ENCODE assay signal across 16 cellular contexts in the genomic region with DNA sequence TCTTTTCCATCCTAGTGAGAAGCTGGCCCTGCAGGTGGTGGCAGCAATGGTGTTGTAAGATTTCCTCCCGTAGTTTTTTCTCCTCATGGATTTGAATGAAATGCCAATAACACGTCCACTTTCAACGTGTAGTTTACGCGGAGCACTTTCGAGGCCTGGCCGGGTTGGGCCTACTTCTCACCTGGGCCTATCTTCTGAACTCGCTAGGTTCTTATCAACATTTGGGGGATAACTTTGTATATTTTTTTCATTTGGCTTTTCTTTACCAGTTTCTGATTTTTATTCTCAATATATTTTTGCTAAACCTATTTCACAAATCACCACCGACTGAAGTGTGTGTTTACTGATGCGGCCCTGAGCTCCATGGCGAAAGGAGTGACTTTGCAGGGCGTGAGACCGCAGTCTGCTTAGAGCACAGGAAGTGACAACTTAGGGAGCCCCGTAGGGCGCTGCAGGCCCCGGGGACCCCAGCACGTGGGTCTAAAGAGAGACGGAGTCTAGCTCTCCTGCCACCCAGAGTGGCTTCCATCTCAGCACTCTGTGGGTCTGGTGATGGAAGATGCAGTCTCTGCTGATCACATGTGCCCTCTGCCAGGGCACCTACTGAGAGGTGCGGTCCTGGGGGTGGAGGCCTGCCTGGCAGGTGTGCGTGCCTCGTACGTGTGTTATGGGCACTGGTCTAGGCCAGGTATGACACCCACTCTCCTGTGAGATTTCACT. TPM values are rescaled to one million over a fixed set of nuclear protein-coding genes. Genes with fewer than 3 reads are reported as not detected.
DNase-seq lines count a peak whose midpoint lies in the region; ATAC-seq and TF ChIP-seq lines count a peak whose summit lies in the region.
"Had no signal": no experiment of that assay in that cellular context is flagged by ENCODE, and none has a peak within 500 bp of the region (broad histone marks: within the 10 kb centered on the region; RNA-seq: fewer than 3 reads in every experiment).

No MANE protein-coding gene starts in this region.

- H3K9me3 ChIP-seq in RWPE2 (ENCODE audit: severe bottlenecking): no peaks in the 10 kb centered on the region
- H3K9me3 ChIP-seq in endodermal cell (ENCODE audit: control insufficient read depth, low read length): no peaks in the 10 kb centered on the region
- H3K9me3 ChIP-seq: BLaER1 treated with 17β-estradiol and CSF1 and Interleukin-3, amounts not matched to agents 10 nM and 100 nM had no signal

- no peaks in the 10 kb centered on the region for H3K4me1 Mint-ChIP-seq in activated CD4-positive, alpha-beta T cell treated with anti-CD3 and anti-CD28 coated beads for 36 hours
- H3K4me1 Mint-ChIP-seq in endodermal cell (no peaks in the 10 kb centered on the region), osteocyte (ENCODE audit: unreplicated experiment) (peaks cover 10% of the 10 kb centered on the region)

- WGBS in endodermal cell (ENCODE audit: insufficient coverage in 1 of 2, insufficient read length in 1 of 2), 2 experiments: 97 to 98% methylated on average over 15 to 22 of the region's 22 CpGs

- H3K27ac ChIP-seq in RWPE2 (ENCODE audit: poor library complexity, severe bottlenecking) (no peak overlapping the region), endodermal cell (ENCODE audit: low read depth, low read length) (no peak overlapping the region)
- H3K27ac ChIP-seq: 22Rv1; BLaER1 treated with 17β-estradiol and CSF1 and Interleukin-3, amounts not matched to agents 10 nM and 100 nM had no signal

- no peak overlapping the region for H3K9ac ChIP-seq in endodermal cell (ENCODE audit: extremely low read depth, low read length, poor library complexity, severe bottlenecking)

- H3K4me1 ChIP-seq in RWPE2 (ENCODE audit: insufficient read depth, poor library complexity, severe bottlenecking) (no peaks in the 10 kb centered on the region), endodermal cell (ENCODE audit: control insufficient read depth, insufficient read depth, low read length) (no peaks in the 10 kb centered on the region)

- CTCF ChIA-PET in activated CD4-positive, alpha-beta T cell treated with anti-CD3 and anti-CD28 coated beads for 36 hours (lab: Charles Lee): no interaction called here

- no peak for DNase-seq in activated CD4-positive, alpha-beta T cell treated with anti-CD3 and anti-CD28 coated beads for 36 hours
- no peak for DNase-seq in activated CD4-positive, alpha-beta T cell treated with anti-CD3 and anti-CD28 coated beads for 4 hours
- peak; percentile 26 for DNase-seq in RWPE2 (ENCODE audit: low spot score)
- no peak for DNase-seq in endodermal cell
- peak; percentile 75 for DNase-seq in osteocyte (ENCODE audit: extremely low spot score, unreplicated experiment)
- no peak for DNase-seq in dermis blood vessel endothelial cell
- DNase-seq in activated effector memory CD4-positive, alpha-beta T cell treated with anti-CD3 and anti-CD28 coated beads, Interleukin-2, amount 50 U/mL, for 16 hours: no peak
- DNase-seq: activated CD4-positive, alpha-beta memory T cell treated with anti-CD3 and anti-CD28 coated beads, Interleukin-2, amount 10 ng/mL, durations not matched to agents 7 days and 5 days; activated gamma-delta T cell treated with Interleukin-2 at 50 U/mL for 16 hours; NCI-H2081 treated with DMSO at 0.1 percent for 48 hours; NCI-H69 had no signal

- H3K9me3 Mint-ChIP-seq in activated CD4-positive, alpha-beta T cell treated with anti-CD3 and anti-CD28 coated beads for 36 hours (ENCODE audit: low read depth): no peaks in the 10 kb centered on the region
- H3K9me3 Mint-ChIP-seq in endodermal cell (no peaks in the 10 kb centered on the region), osteocyte (ENCODE audit: unreplicated experiment) (no peaks in the 10 kb centered on the region)
- H3K9me3 Mint-ChIP-seq: activated CD4-positive, alpha-beta memory T cell treated with anti-CD3 and anti-CD28 coated beads, Interleukin-2, amount 10 ng/mL, durations not matched to agents 7 days and 5 days; stimulated activated memory B cell treated with anti-CD40 and anti-IgM and Interleukin-4, amounts not matched to agents 10 μg/mL and 1 μg/mL and 100 μg/mL, for 72 hours had no signal

- H3K27me3 ChIP-seq in RWPE2 (ENCODE audit: insufficient read depth, poor library complexity, severe bottlenecking): no peaks in the 10 kb centered on the region
- H3K27me3 ChIP-seq in endodermal cell (ENCODE audit: control insufficient read depth, insufficient read depth, low read length, poor library complexity, severe bottlenecking): no peaks in the 10 kb centered on the region
- H3K27me3 ChIP-seq: BLaER1 treated with 17β-estradiol and CSF1 and Interleukin-3, amounts not matched to agents 10 nM and 100 nM had no signal

- peaks cover 95% of the 10 kb centered on the region for H3K36me3 ChIP-seq in RWPE2 (ENCODE audit: low read depth)
- peaks cover 76% of the 10 kb centered on the region for H3K36me3 ChIP-seq in endodermal cell (ENCODE audit: control insufficient read depth, insufficient read depth, low read length)

- no peak for ATAC-seq in activated CD4-positive, alpha-beta T cell treated with anti-CD3 and anti-CD28 coated beads for 36 hours
- ATAC-seq in RWPE2 (ENCODE audit: low read depth) (no peak), HG02759 (IDR thresholded peaks at IDR 0.05; ENCODE audit: unreplicated experiment) (no peak)
- ATAC-seq: left colon; stimulated activated memory B cell treated with anti-CD40 and anti-IgM and Interleukin-4, amounts not matched to agents 10 μg/mL and 1 μg/mL and 100 μg/mL, for 72 hours had no signal

- H3K4me3 Mint-ChIP-seq in activated CD4-positive, alpha-beta T cell treated with anti-CD3 and anti-CD28 coated beads for 36 hours: no peak overlapping the region
- no peak overlapping the region for H3K4me3 Mint-ChIP-seq in endodermal cell
- H3K4me3 Mint-ChIP-seq in osteocyte (ENCODE audit: unreplicated experiment): no peak overlapping the region
- H3K4me3 Mint-ChIP-seq: activated CD4-positive, alpha-beta memory T cell treated with anti-CD3 and anti-CD28 coated beads, Interleukin-2, amount 10 ng/mL, durations not matched to agents 7 days and 5 days; stimulated activated memory B cell treated with anti-CD40 and anti-IgM and Interleukin-4, amounts not matched to agents 10 μg/mL and 1 μg/mL and 100 μg/mL, for 72 hours had no signal

- TF ChIP-seq CTCF in RWPE2 (IDR thresholded peaks at IDR 0.05; ENCODE audit: poor library complexity, severe bottlenecking) (no peak), endodermal cell (conservative IDR thresholded peaks at IDR 0.05) (no peak), osteocyte (IDR thresholded peaks at IDR 0.05) (no peak)

- H3K27me3 Mint-ChIP-seq in activated CD4-positive, alpha-beta T cell treated with anti-CD3 and anti-CD28 coated beads for 36 hours: no peaks in the 10 kb centered on the region
- H3K27me3 Mint-ChIP-seq in endodermal cell (ENCODE audit: insufficient read depth) (no peaks in the 10 kb centered on the region), osteocyte (ENCODE audit: unreplicated experiment) (no peaks in the 10 kb centered on the region)
- H3K27me3 Mint-ChIP-seq: activated CD4-positive, alpha-beta memory T cell treated with anti-CD3 and anti-CD28 coated beads, Interleukin-2, amount 10 ng/mL, durations not matched to agents 7 days and 5 days; stimulated activated memory B cell treated with anti-CD40 and anti-IgM and Interleukin-4, amounts not matched to agents 10 μg/mL and 1 μg/mL and 100 μg/mL, for 72 hours had no signal

- intact Hi-C loops in activated CD4-positive, alpha-beta T cell treated with anti-CD3 and anti-CD28 coated beads for 36 hours (cut with DNase I, micrococcal nuclease): no loop called here

- no peak overlapping the region for H3K4me3 ChIP-seq in RWPE2 (ENCODE audit: severe bottlenecking)
- H3K4me3 ChIP-seq in endodermal cell (ENCODE audit: low read length): no peak overlapping the region
- H3K4me3 ChIP-seq: BLaER1 treated with 17β-estradiol and CSF1 and Interleukin-3, amounts not matched to agents 10 nM and 100 nM had no signal

- peak overlapping the region; percentile 17 for H3K27ac Mint-ChIP-seq in activated CD4-positive, alpha-beta T cell treated with anti-CD3 and anti-CD28 coated beads for 36 hours
- H3K27ac Mint-ChIP-seq in endodermal cell (peak overlapping the region; percentile 63), osteocyte (ENCODE audit: unreplicated experiment) (peak overlapping the region; percentile 50)
- H3K27ac Mint-ChIP-seq: activated CD4-positive, alpha-beta memory T cell treated with anti-CD3 and anti-CD28 coated beads, Interleukin-2, amount 10 ng/mL, durations not matched to agents 7 days and 5 days; stimulated activated memory B cell treated with anti-CD40 and anti-IgM and Interleukin-4, amounts not matched to agents 10 μg/mL and 1 μg/mL and 100 μg/mL, for 72 hours had no signal

- H3K36me3 Mint-ChIP-seq in activated CD4-positive, alpha-beta T cell treated with anti-CD3 and anti-CD28 coated beads for 36 hours (ENCODE audit: low read depth): peaks cover 54% of the 10 kb centered on the region
- peaks cover 67% of the 10 kb centered on the region for H3K36me3 Mint-ChIP-seq in endodermal cell (ENCODE audit: low read depth)
- peaks cover 42% of the 10 kb centered on the region for H3K36me3 Mint-ChIP-seq in osteocyte (ENCODE audit: unreplicated experiment)

- POLR2A ChIA-PET in activated CD4-positive, alpha-beta T cell treated with anti-CD3 and anti-CD28 coated beads for 36 hours (lab: Charles Lee): interaction anchor here (0.6 kb wide), 1 partner anchor 16 kb away, joined by 3 read pairs; no protein-coding TSS in a partner anchor

RNA-seq across cellular contexts. Expression of a gene that starts 29.1 kb away (rescaled TPM):
- total RNA-seq in activated CD4-positive, alpha-beta T cell treated with anti-CD3 and anti-CD28 coated beads for 36 hours: 10 to 100 TPM; 41.6 to 48.3 TPM
- total RNA-seq in endodermal cell (10 to 100 TPM; 54.8 to 60.1 TPM), osteocyte (32.5 and 37.8 TPM in 2 replicates), dermis blood vessel endothelial cell (13.8 and 17.0 TPM in 2 replicates)
- polyA plus RNA-seq in endodermal cell (2013, experiment 1 of 2): 43.8 TPM
- polyA plus RNA-seq in endodermal cell (2013, experiment 2 of 2): 43.0 TPM

Comparison
In these comparisons a context has a peak if more than half of its experiments do, and no peak if none do; other contexts are left out.
1. DNase-seq: peak in RWPE2 (single experiment) and osteocyte (single experiment); none in activated CD4-positive, alpha-beta T cell treated with anti-CD3 and anti-CD28 coated beads for 36 hours (single experiment), activated CD4-positive, alpha-beta T cell treated with anti-CD3 and anti-CD28 coated beads for 4 hours (0 of 2), endodermal cell (single experiment), dermis blood vessel endothelial cell (single experiment) and activated effector memory CD4-positive, alpha-beta T cell treated with anti-CD3 and anti-CD28 coated beads, Interleukin-2, amount 50 U/mL, for 16 hours (single experiment).
2. Peak in every context shown above with its lines, with median percentiles within 50 percentile points of each other: H3K27ac Mint-ChIP-seq.